8 cellular contexts compared by ENCODE assay signal in genomic region chr11:68459886-68460740, GRCh38. TPM values are rescaled to one million over a fixed set of nuclear protein-coding genes. Genes with fewer than 3 reads are reported as not detected.
A peak's percentile ranks its signal among the peaks of the same experiment; 100 is the strongest.
DNase-seq lines count a peak whose midpoint lies in the region; ATAC-seq and TF ChIP-seq lines count a peak whose summit lies in the region.

No MANE protein-coding gene starts in this region.

- H3K4me3 ChIP-seq in BJ (ENCODE audit: low read depth, low read length) (peak overlapping the region; percentile 83), colonic mucosa (peak overlapping the region; percentile 85)

- H3K27ac ChIP-seq in colonic mucosa: peak overlapping the region; percentile 95
- peak overlapping the region; percentile 94 for H3K27ac ChIP-seq in layer of hippocampus (ENCODE audit: low read depth, low read length)

- H3K9ac ChIP-seq in colonic mucosa (ENCODE audit: low read depth in 2 of 2, low read length in 2 of 2): peak overlapping the region; percentile 73 to 95

- CTCF ChIA-PET in BJ (lab: Yijun Ruan, JAX): interaction anchor here (0.7 kb wide), 1 partner anchor 18 kb away, joined by 3 read pairs; no protein-coding TSS in a partner anchor

- H3K27me3 ChIP-seq in BJ (ENCODE audit: control insufficient read depth, insufficient read depth, low read length) (no peaks in the 10 kb centered on the region), colonic mucosa (no peaks in the 10 kb centered on the region), layer of hippocampus (ENCODE audit: control insufficient read depth, insufficient read depth, low read length) (no peaks in the 10 kb centered on the region)

- POLR2A ChIA-PET in BJ (lab: Charles Lee): interaction anchor here (0.5 kb wide), 1 partner anchor 152 kb away, joined by 4 read pairs; no protein-coding TSS in a partner anchor

- peaks cover 11% of the 10 kb centered on the region for H3K4me1 ChIP-seq in colonic mucosa

- intact Hi-C loops in colonic mucosa (cut with DNase I): loop anchor here (10.0 kb wide), 1 partner anchor 115 kb away; no protein-coding TSS in a partner anchor

- ATAC-seq in GM19328 (IDR thresholded peaks at IDR 0.05; ENCODE audit: unreplicated experiment) (peak; percentile 75), HG03460 (IDR thresholded peaks at IDR 0.05; ENCODE audit: unreplicated experiment) (peak; percentile 75)

- TF ChIP-seq CTCF in BJ (IDR thresholded peaks at IDR 0.05; ENCODE audit: insufficient read depth, low read depth, low read length) (no peak), colonic mucosa (IDR thresholded peaks at IDR 0.05) (no peak)

- H3K36me3 ChIP-seq in BJ (ENCODE audit: control insufficient read depth, insufficient read depth, low read length) (no peaks in the 10 kb centered on the region), colonic mucosa (no peaks in the 10 kb centered on the region)

- no peaks in the 10 kb centered on the region for H3K9me3 ChIP-seq in colonic mucosa

- DNase-seq in BJ (ENCODE audit: low read depth): peak; percentile 98
- DNase-seq in NCI-H524 treated with DMSO at 0.1 percent for 48 hours (lab: John Stamatoyannopoulos, UW): peak; percentile 91
- DNase-seq in activated CD4-positive, alpha-beta T cell treated with anti-CD3 and anti-CD28 coated beads for 48 hours: peak; percentile 96
- peak; percentile 97 for DNase-seq in colonic mucosa
- peak; percentile 82 to 92 for DNase-seq in stimulated activated CD4-positive, alpha-beta T cell treated with anti-CD3 and anti-CD28 coated beads, Interleukin-1b, Interleukin-23, amount 100 ng/mL, for 1 hour (ENCODE audit: low read depth in 2 of 2)

RNA-seq across cellular contexts. Expression of gene PPP6R3, which starts 0.4 kb away (rescaled TPM):
- polyA plus RNA-seq in BJ (2011; rRNA removed): 31.6 and 50.5 TPM in 2 replicates
- 91.6 and 95.7 TPM in 2 replicates for polyA minus RNA-seq in BJ (2011; rRNA and poly(A)+ RNA removed)
- 100 to 1,000 TPM in 1 of 2 donors, 10 to 100 TPM in 1; 95.0 to 103 TPM for total RNA-seq in colonic mucosa

Comparison
In these comparisons a context has a peak if more than half of its experiments do, and no peak if none do; other contexts are left out.
1. Peak in every context shown above with its lines: DNase-seq, ATAC-seq, H3K4me3 ChIP-seq and H3K27ac ChIP-seq.